Comparison of ENCODE assay signal across 8 cellular contexts in the genomic region with DNA sequence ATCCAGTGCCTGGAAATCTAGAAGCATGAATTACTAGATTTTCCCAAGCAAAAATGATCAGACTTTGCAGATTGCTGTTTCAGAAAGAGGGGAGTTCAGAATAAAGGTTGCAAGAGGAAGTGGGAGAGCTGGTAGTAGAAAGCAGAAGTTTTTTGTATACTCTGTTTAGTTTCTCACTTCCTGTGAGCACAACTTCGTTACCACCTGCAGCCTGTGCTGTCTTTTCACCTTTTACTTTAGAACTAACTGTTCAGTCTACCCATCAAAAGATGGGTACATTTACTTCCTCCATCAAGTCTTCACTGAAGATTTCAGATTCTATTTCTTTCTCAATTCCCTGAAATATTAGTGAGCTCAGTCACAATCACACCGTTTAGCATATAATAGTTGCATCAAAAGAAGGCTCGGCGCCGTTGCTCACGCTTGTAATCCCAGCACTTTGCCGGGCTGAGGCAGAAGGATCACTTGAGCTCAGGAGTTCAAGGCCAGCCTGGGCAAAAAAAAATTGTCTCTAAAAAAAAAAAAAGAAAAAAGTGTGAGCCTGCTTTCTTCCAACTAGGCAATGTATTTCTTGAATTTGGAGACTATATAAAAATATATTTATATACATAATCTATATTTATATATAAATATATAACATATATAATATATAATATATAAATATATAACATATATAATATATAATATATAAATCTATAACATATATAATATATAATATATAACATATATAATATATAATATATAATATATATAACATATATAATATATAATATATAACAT. TPM values are rescaled to one million over a fixed set of nuclear protein-coding genes. Genes with fewer than 3 reads are reported as not detected.
DNase-seq lines count a peak whose midpoint lies in the region; ATAC-seq and TF ChIP-seq lines count a peak whose summit lies in the region.

No MANE protein-coding gene starts in this region.

- H3K4me1 ChIP-seq in lower lobe of right lung (peaks cover 15% of the 10 kb centered on the region), suprapubic skin (peaks cover 20% of the 10 kb centered on the region)

- H3K27me3 ChIP-seq in lower lobe of right lung (ENCODE audit: low read depth) (no peaks in the 10 kb centered on the region), suprapubic skin (no peaks in the 10 kb centered on the region)

- 82% methylated on average over 7 of the region's 7 CpGs for WGBS in suprapubic skin

- TF ChIP-seq POLR2A in NB4 (IDR thresholded peaks at IDR 0.05; ENCODE audit: extremely low read depth, insufficient read length) (peak; percentile 10), suprapubic skin (IDR thresholded peaks at IDR 0.05) (no peak)

- in situ Hi-C loops in ACHN (cut with HindIII; ENCODE audit: low pct_ligation_motif_present, low pct_unique_long_range_greater_than_20kb, low sequenced_read_pairs) = no loop called here

- TF ChIP-seq CTCF in NB4 (IDR thresholded peaks at IDR 0.05; ENCODE audit: low read depth, low read length) = no peak
- TF ChIP-seq CTCF in lower lobe of right lung (IDR thresholded peaks at IDR 0.05) = no peak
- no peak for TF ChIP-seq CTCF in suprapubic skin (IDR thresholded peaks at IDR 0.05)

- no peak overlapping the region for H3K4me3 ChIP-seq in NB4 (ENCODE audit: low read depth, low read length)
- H3K4me3 ChIP-seq in lower lobe of right lung = no peak overlapping the region
- H3K4me3 ChIP-seq in suprapubic skin = no peak overlapping the region

- TF ChIP-seq EP300 in suprapubic skin (IDR thresholded peaks at IDR 0.05) = no peak

- intact Hi-C loops in lower lobe of right lung (cut with DNase I) = no loop called here

- H3K9me3 ChIP-seq in lower lobe of right lung (no peaks in the 10 kb centered on the region), suprapubic skin (no peaks in the 10 kb centered on the region)

- peak; percentile 78 for DNase-seq in NB4 (ENCODE audit: low read depth)
- no peak for DNase-seq in lower lobe of right lung
- DNase-seq in HuH-7 (ENCODE audit: low spot score) = no peak
- DNase-seq in suprapubic skin (ENCODE audit: low spot score in 2 of 2) = no peak
- no peak for DNase-seq in ACHN
- no peak for DNase-seq in HT-29 (ENCODE audit: low spot score)

- peak overlapping the region; percentile 18 for H3K27ac ChIP-seq in lower lobe of right lung
- H3K27ac ChIP-seq in suprapubic skin = no peak overlapping the region

- H3K36me3 ChIP-seq in lower lobe of right lung (no peaks in the 10 kb centered on the region), suprapubic skin (peaks cover 1% of the 10 kb centered on the region)

- ATAC-seq in GM18858 (IDR thresholded peaks at IDR 0.05; ENCODE audit: unreplicated experiment) (peak; percentile 60), HG02588 (IDR thresholded peaks at IDR 0.05; ENCODE audit: unreplicated experiment) (peak; percentile 44), lower lobe of right lung (no peak)

RNA-seq across cellular contexts. Expression of a gene that starts 1.8 kb away (rescaled TPM):
- total RNA-seq in lower lobe of right lung (8.0 TPM), suprapubic skin (1 to 10 TPM; 8.5 to 9.2 (median 8.9) TPM)
- 3.3 and 3.4 TPM in 2 replicates for total RNA-seq in HT-29 (2014; rRNA removed; shearing (Covaris generic))

RNA-seq across cellular contexts. Expression of a gene that starts 36.1 kb away (rescaled TPM):
- 793 TPM for total RNA-seq in lower lobe of right lung
- total RNA-seq in suprapubic skin = 1,000 to 10,000 TPM in 2 of 4 donors, 100 to 1,000 TPM in 2; 775 to 1,097 (median 922) TPM
- total RNA-seq in HT-29 (2014; rRNA removed; shearing (Covaris generic)) = 1,651 and 2,156 TPM in 2 replicates

RNA-seq across cellular contexts. Expression of a gene that starts 45.7 kb away (rescaled TPM):
- total RNA-seq in lower lobe of right lung (23.5 TPM), suprapubic skin (10 to 100 TPM; 27.3 to 47.8 (median 29.2) TPM)
- 19.2 and 26.0 TPM in 2 replicates for total RNA-seq in HT-29 (2014; rRNA removed; shearing (Covaris generic))

RNA-seq across cellular contexts. Expression of a gene that starts 56.4 kb away (rescaled TPM):
- total RNA-seq in lower lobe of right lung = 22.0 TPM
- 1 to 10 TPM; 2.2 to 5.8 (median 3.6) TPM for total RNA-seq in suprapubic skin
- 1.5 and 3.3 TPM in 2 replicates for total RNA-seq in HT-29 (2014; rRNA removed; shearing (Covaris generic))

Comparison
In these comparisons a context has a peak if more than half of its experiments do, and no peak if none do; other contexts are left out.
1. ATAC-seq: peak in GM18858 (single experiment) and HG02588 (single experiment); none in lower lobe of right lung (0 of 2).